1 cellular context compared by ENCODE assay signal in genomic region chr2:7394195-7394594, GRCh38.
TF ChIP-seq lines count a peak whose summit lies in the region.

No MANE protein-coding gene starts in this region.

TF ChIP-seq in A549, 52 proteins besides CTCF, POLR2A, EP300 and RAD21 (continued from another document):
- TF ChIP-seq, protein P1, sequence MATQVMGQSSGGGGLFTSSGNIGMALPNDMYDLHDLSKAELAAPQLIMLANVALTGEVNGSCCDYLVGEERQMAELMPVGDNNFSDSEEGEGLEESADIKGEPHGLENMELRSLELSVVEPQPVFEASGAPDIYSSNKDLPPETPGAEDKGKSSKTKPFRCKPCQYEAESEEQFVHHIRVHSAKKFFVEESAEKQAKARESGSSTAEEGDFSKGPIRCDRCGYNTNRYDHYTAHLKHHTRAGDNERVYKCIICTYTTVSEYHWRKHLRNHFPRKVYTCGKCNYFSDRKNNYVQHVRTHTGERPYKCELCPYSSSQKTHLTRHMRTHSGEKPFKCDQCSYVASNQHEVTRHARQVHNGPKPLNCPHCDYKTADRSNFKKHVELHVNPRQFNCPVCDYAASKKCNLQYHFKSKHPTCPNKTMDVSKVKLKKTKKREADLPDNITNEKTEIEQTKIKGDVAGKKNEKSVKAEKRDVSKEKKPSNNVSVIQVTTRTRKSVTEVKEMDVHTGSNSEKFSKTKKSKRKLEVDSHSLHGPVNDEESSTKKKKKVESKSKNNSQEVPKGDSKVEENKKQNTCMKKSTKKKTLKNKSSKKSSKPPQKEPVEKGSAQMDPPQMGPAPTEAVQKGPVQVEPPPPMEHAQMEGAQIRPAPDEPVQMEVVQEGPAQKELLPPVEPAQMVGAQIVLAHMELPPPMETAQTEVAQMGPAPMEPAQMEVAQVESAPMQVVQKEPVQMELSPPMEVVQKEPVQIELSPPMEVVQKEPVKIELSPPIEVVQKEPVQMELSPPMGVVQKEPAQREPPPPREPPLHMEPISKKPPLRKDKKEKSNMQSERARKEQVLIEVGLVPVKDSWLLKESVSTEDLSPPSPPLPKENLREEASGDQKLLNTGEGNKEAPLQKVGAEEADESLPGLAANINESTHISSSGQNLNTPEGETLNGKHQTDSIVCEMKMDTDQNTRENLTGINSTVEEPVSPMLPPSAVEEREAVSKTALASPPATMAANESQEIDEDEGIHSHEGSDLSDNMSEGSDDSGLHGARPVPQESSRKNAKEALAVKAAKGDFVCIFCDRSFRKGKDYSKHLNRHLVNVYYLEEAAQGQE (IDR thresholded peaks at IDR 0.05), result no peak
- TF ChIP-seq HEYL (CRISPR knock-in tag; IDR thresholded peaks at IDR 0.05), result no peak
- TF ChIP-seq NR3C1 (IDR thresholded peaks at IDR 0.05), result no peak
- TF ChIP-seq SREBF2 (IDR thresholded peaks at IDR 0.05), result no peak
- no peak for TF ChIP-seq HOXB5 (CRISPR knock-in tag; IDR thresholded peaks at IDR 0.05)
- TF ChIP-seq, protein P2, sequence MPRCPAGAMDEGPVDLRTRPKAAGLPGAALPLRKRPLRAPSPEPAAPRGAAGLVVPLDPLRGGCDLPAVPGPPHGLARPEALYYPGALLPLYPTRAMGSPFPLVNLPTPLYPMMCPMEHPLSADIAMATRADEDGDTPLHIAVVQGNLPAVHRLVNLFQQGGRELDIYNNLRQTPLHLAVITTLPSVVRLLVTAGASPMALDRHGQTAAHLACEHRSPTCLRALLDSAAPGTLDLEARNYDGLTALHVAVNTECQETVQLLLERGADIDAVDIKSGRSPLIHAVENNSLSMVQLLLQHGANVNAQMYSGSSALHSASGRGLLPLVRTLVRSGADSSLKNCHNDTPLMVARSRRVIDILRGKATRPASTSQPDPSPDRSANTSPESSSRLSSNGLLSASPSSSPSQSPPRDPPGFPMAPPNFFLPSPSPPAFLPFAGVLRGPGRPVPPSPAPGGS (IDR thresholded peaks at IDR 0.05), result no peak
- TF ChIP-seq JUNB (IDR thresholded peaks at IDR 0.05), result no peak
- no peak for TF ChIP-seq BHLHE40 (IDR thresholded peaks at IDR 0.05; ENCODE audit: low read depth, low read length)
- TF ChIP-seq CBX8 (IDR thresholded peaks at IDR 0.05), result no peak
- no peak for TF ChIP-seq CHD2 (IDR thresholded peaks at IDR 0.05; ENCODE audit: low read length, partially characterized antibody)
- no peak for TF ChIP-seq POLR2AphosphoS2 (conservative IDR thresholded peaks at IDR 0.05; ENCODE audit: low read length)
- no peak for TF ChIP-seq HOXB13 (CRISPR knock-in tag; IDR thresholded peaks at IDR 0.05; ENCODE audit: low read depth)
- no peak for TF ChIP-seq TP53 (CRISPR knock-in tag; IDR thresholded peaks at IDR 0.05)
- TF ChIP-seq CHD4 (IDR thresholded peaks at IDR 0.05; ENCODE audit: borderline replicate concordance), result no peak
